Comparison of ENCODE assay signal across 2 cellular contexts in the genomic region with DNA sequence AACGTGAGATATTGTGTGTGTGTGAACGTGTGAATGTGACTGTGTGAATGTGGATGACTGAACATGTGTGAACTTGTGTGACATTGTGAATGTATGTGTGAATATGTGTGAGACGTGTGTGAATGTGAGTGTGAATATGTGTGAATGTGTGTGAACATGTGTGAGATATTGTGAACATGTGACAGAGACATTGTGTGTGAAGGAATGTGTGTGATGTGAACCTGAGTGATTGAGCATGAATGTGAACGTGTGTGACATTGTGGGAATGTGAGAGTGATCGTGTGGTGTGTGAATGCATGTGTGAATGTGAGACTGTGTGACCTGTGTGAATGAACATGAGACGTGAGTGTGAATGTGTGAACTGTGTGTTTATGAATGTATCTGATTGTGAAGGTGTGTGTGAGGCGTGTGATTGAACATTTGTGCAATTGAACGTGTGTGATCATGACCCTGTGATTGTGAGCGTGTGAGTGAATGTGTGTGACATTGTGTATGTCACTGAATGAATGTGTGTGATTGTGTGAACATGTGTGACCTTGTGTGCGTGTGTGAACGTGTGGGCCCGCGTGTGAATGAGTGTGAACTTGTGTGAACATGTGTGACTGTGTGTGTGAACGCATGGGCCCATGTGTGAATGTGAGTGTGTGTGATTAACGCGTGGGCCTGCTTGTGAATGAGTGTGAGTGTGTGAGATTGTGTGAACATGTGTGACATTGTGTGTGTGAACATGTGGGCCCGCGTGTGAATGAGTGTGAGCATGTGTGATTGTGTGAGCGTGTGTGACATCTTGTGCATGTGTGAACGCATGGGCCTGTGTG.
TF ChIP-seq lines count a peak whose summit lies in the region.

No MANE protein-coding gene starts in this region.

TF ChIP-seq in GM12891, 5 proteins besides CTCF, POLR2A, EP300 and RAD21 (continued from another document):
- TF ChIP-seq SPI1 (IDR thresholded peaks at IDR 0.05; ENCODE audit: low read depth, low read length) (no peak), PAX5 (IDR thresholded peaks at IDR 0.05; ENCODE audit: insufficient read depth, low read length, severe bottlenecking) (no peak)
TF ChIP-seq in GM12891: peak in this region for 1.

TF ChIP-seq in K562, 482 proteins besides CTCF, POLR2A, EP300 and RAD21 (continued from another document and continues in another):
- 0 out of 2 replicates have a peak, but pooled peaks have one; percentile 38 for TF ChIP-seq THRAP3 (IDR thresholded peaks at IDR 0.05; ENCODE audit: borderline replicate concordance)
- TF ChIP-seq RAD51 (IDR thresholded peaks at IDR 0.05; ENCODE audit: borderline replicate concordance, low read depth), result no peak
- TF ChIP-seq SRF (CRISPR knock-in tag; IDR thresholded peaks at IDR 0.05), result 0 out of 4 replicates have a peak, but pooled peaks of 1 of the 2 experiments have one; percentile 21
- TF ChIP-seq, protein P1, sequence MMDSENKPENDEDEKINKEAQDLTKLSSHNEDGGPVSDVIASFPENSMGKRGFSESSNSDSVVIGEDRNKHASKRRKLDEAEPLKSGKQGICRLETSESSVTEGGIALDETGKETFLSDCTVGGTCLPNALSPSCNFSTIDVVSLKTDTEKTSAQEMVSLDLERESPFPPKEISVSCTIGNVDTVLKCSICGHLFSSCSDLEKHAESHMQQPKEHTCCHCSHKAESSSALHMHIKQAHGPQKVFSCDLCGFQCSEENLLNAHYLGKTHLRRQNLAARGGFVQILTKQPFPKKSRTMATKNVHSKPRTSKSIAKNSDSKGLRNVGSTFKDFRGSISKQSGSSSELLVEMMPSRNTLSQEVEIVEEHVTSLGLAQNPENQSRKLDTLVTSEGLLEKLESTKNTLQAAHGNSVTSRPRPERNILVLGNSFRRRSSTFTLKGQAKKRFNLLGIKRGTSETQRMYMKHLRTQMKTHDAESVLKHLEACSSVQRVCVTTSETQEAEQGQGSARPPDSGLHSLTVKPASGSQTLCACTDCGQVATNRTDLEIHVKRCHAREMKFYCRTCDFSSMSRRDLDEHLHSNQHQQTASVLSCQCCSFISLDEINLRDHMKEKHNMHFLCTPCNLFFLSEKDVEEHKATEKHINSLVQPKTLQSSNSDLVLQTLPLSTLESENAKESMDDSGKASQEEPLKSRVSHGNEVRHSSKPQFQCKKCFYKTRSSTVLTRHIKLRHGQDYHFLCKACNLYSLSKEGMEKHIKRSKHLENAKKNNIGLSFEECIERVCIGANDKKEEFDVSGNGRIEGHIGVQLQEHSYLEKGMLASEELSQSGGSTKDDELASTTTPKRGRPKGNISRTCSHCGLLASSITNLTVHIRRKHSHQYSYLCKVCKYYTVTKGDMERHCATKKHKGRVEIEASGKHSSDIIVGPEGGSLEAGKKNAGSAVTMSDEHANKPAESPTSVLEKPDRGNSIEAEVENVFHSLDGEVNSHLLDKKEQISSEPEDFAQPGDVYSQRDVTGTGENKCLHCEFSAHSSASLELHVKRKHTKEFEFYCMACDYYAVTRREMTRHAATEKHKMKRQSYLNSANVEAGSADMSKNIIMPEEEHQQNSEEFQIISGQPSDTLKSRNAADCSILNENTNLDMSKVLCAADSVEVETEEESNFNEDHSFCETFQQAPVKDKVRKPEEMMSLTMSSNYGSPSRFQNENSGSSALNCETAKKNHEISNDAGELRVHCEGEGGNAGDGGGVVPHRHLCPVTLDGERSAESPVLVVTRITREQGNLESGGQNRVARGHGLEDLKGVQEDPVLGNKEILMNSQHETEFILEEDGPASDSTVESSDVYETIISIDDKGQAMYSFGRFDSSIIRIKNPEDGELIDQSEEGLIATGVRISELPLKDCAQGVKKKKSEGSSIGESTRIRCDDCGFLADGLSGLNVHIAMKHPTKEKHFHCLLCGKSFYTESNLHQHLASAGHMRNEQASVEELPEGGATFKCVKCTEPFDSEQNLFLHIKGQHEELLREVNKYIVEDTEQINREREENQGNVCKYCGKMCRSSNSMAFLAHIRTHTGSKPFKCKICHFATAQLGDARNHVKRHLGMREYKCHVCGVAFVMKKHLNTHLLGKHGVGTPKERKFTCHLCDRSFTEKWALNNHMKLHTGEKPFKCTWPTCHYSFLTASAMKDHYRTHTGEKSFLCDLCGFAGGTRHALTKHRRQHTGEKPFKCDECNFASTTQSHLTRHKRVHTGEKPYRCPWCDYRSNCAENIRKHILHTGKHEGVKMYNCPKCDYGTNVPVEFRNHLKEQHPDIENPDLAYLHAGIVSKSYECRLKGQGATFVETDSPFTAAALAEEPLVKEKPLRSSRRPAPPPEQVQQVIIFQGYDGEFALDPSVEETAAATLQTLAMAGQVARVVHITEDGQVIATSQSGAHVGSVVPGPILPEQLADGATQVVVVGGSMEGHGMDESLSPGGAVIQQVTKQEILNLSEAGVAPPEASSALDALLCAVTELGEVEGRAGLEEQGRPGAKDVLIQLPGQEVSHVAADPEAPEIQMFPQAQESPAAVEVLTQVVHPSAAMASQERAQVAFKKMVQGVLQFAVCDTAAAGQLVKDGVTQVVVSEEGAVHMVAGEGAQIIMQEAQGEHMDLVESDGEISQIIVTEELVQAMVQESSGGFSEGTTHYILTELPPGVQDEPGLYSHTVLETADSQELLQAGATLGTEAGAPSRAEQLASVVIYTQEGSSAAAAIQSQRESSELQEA (IDR thresholded peaks at IDR 0.05; ENCODE audit: low read depth), result 0 out of 2 replicates have a peak, but pooled peaks have one; percentile 31
- no peak for TF ChIP-seq KAT2B (IDR thresholded peaks at IDR 0.05; ENCODE audit: low read depth, low read length)
- 0 out of 2 replicates have a peak, but pooled peaks have one; percentile 7 for TF ChIP-seq POLR2AphosphoS5 (IDR thresholded peaks at IDR 0.05; ENCODE audit: control insufficient read depth, insufficient read depth, low read depth, low read length)
- no peak for TF ChIP-seq TBP (optimal IDR thresholded peaks at IDR 0.05; ENCODE audit: low read depth, low read length)
- TF ChIP-seq POLR2AphosphoS2 (IDR thresholded peaks at IDR 0.05; ENCODE audit: low read length), result peak; percentile 36; the same call in 1 of the 2 replicates
- no peak for TF ChIP-seq NFRKB (IDR thresholded peaks at IDR 0.05; ENCODE audit: low read depth)
- TF ChIP-seq SMARCA5 (IDR thresholded peaks at IDR 0.05), result peak; percentile 76
- no peak for TF ChIP-seq CEBPB (tag; IDR thresholded peaks at IDR 0.05)
- TF ChIP-seq, protein P2, sequence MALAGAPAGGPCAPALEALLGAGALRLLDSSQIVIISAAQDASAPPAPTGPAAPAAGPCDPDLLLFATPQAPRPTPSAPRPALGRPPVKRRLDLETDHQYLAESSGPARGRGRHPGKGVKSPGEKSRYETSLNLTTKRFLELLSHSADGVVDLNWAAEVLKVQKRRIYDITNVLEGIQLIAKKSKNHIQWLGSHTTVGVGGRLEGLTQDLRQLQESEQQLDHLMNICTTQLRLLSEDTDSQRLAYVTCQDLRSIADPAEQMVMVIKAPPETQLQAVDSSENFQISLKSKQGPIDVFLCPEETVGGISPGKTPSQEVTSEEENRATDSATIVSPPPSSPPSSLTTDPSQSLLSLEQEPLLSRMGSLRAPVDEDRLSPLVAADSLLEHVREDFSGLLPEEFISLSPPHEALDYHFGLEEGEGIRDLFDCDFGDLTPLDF (CRISPR knock-in tag; IDR thresholded peaks at IDR 0.05), result no peak
- peak in 1 of 2 experiments; percentile 62; a peak in 1 of 4 replicates for TF ChIP-seq HDAC1 (IDR thresholded peaks at IDR 0.05)
- TF ChIP-seq, protein P3, sequence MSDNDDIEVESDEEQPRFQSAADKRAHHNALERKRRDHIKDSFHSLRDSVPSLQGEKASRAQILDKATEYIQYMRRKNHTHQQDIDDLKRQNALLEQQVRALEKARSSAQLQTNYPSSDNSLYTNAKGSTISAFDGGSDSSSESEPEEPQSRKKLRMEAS (CRISPR knock-in tag; IDR thresholded peaks at IDR 0.05), result peak; percentile 74
- TF ChIP-seq CCNT2 (IDR thresholded peaks at IDR 0.05; ENCODE audit: borderline replicate concordance, extremely low read depth, insufficient read length, low read depth, low read length), result no peak
- no peak for TF ChIP-seq EGR1 (conservative IDR thresholded peaks at IDR 0.05)
- TF ChIP-seq, protein P4, sequence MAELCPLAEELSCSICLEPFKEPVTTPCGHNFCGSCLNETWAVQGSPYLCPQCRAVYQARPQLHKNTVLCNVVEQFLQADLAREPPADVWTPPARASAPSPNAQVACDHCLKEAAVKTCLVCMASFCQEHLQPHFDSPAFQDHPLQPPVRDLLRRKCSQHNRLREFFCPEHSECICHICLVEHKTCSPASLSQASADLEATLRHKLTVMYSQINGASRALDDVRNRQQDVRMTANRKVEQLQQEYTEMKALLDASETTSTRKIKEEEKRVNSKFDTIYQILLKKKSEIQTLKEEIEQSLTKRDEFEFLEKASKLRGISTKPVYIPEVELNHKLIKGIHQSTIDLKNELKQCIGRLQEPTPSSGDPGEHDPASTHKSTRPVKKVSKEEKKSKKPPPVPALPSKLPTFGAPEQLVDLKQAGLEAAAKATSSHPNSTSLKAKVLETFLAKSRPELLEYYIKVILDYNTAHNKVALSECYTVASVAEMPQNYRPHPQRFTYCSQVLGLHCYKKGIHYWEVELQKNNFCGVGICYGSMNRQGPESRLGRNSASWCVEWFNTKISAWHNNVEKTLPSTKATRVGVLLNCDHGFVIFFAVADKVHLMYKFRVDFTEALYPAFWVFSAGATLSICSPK (IDR thresholded peaks at IDR 0.05; ENCODE audit: borderline replicate concordance), result 0 out of 2 replicates have a peak, but pooled peaks have one; percentile 70
- no peak for TF ChIP-seq TAF7 (tag; IDR thresholded peaks at IDR 0.05)
- TF ChIP-seq, protein P5, sequence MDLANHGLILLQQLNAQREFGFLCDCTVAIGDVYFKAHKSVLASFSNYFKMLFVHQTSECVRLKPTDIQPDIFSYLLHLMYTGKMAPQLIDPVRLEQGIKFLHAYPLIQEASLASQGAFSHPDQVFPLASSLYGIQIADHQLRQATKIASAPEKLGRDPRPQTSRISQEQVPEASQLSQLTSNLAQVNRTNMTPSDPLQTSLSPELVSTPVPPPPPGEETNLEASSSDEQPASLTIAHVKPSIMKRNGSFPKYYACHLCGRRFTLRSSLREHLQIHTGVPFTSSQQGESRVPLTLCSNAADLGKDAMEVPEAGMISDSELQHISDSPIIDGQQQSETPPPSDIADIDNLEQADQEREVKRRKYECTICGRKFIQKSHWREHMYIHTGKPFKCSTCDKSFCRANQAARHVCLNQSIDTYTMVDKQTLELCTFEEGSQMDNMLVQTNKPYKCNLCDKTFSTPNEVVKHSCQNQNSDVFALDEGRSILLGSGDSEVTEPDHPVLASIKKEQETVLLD (IDR thresholded peaks at IDR 0.05), result peak; percentile 44; the same call in 1 of the 2 replicates
- TF ChIP-seq LEF1 (IDR thresholded peaks at IDR 0.05), result peak; percentile 11; the same call in 1 of the 2 replicates
- no peak for TF ChIP-seq ZEB2 (IDR thresholded peaks at IDR 0.05)
- no peak for TF ChIP-seq TCF3 (CRISPR knock-in tag; IDR thresholded peaks at IDR 0.05)
- TF ChIP-seq, protein P6, sequence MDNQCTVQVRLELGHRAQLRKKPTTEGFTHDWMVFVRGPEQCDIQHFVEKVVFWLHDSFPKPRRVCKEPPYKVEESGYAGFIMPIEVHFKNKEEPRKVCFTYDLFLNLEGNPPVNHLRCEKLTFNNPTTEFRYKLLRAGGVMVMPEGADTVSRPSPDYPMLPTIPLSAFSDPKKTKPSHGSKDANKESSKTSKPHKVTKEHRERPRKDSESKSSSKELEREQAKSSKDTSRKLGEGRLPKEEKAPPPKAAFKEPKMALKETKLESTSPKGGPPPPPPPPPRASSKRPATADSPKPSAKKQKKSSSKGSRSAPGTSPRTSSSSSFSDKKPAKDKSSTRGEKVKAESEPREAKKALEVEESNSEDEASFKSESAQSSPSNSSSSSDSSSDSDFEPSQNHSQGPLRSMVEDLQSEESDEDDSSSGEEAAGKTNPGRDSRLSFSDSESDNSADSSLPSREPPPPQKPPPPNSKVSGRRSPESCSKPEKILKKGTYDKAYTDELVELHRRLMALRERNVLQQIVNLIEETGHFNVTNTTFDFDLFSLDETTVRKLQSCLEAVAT (IDR thresholded peaks at IDR 0.05), result peak in 1 of 2 experiments; percentile 25; a peak in 1 of 4 replicates
- TF ChIP-seq TSC22D4 (tag; IDR thresholded peaks at IDR 0.05), result peak; percentile 64; the same call in 1 of the 2 replicates
- TF ChIP-seq SUPT5H (IDR thresholded peaks at IDR 0.05), result peak; percentile 75
- TF ChIP-seq ASH1L (IDR thresholded peaks at IDR 0.05; ENCODE audit: borderline replicate concordance, low read depth, partially characterized antibody), result peak; percentile 17
- peak; percentile 50; the same call in 1 of the 2 replicates for TF ChIP-seq TOE1 (IDR thresholded peaks at IDR 0.05; ENCODE audit: borderline replicate concordance)
- no peak for TF ChIP-seq TOE1 (CRISPR knock-in tag; IDR thresholded peaks at IDR 0.05; ENCODE audit: borderline replicate concordance, low read depth)
- TF ChIP-seq, protein P7, sequence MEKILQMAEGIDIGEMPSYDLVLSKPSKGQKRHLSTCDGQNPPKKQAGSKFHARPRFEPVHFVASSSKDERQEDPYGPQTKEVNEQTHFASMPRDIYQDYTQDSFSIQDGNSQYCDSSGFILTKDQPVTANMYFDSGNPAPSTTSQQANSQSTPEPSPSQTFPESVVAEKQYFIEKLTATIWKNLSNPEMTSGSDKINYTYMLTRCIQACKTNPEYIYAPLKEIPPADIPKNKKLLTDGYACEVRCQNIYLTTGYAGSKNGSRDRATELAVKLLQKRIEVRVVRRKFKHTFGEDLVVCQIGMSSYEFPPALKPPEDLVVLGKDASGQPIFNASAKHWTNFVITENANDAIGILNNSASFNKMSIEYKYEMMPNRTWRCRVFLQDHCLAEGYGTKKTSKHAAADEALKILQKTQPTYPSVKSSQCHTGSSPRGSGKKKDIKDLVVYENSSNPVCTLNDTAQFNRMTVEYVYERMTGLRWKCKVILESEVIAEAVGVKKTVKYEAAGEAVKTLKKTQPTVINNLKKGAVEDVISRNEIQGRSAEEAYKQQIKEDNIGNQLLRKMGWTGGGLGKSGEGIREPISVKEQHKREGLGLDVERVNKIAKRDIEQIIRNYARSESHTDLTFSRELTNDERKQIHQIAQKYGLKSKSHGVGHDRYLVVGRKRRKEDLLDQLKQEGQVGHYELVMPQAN (IDR thresholded peaks at IDR 0.05; ENCODE audit: borderline replicate concordance), result peak; percentile 54
- TF ChIP-seq, protein P8, sequence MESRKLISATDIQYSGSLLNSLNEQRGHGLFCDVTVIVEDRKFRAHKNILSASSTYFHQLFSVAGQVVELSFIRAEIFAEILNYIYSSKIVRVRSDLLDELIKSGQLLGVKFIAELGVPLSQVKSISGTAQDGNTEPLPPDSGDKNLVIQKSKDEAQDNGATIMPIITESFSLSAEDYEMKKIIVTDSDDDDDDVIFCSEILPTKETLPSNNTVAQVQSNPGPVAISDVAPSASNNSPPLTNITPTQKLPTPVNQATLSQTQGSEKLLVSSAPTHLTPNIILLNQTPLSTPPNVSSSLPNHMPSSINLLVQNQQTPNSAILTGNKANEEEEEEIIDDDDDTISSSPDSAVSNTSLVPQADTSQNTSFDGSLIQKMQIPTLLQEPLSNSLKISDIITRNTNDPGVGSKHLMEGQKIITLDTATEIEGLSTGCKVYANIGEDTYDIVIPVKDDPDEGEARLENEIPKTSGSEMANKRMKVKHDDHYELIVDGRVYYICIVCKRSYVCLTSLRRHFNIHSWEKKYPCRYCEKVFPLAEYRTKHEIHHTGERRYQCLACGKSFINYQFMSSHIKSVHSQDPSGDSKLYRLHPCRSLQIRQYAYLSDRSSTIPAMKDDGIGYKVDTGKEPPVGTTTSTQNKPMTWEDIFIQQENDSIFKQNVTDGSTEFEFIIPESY (CRISPR knock-in tag; IDR thresholded peaks at IDR 0.05), result 0 out of 2 replicates have a peak, but pooled peaks have one; percentile 9
- TF ChIP-seq, protein P9, sequence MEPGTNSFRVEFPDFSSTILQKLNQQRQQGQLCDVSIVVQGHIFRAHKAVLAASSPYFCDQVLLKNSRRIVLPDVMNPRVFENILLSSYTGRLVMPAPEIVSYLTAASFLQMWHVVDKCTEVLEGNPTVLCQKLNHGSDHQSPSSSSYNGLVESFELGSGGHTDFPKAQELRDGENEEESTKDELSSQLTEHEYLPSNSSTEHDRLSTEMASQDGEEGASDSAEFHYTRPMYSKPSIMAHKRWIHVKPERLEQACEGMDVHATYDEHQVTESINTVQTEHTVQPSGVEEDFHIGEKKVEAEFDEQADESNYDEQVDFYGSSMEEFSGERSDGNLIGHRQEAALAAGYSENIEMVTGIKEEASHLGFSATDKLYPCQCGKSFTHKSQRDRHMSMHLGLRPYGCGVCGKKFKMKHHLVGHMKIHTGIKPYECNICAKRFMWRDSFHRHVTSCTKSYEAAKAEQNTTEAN (CRISPR knock-in tag; IDR thresholded peaks at IDR 0.05), result peak; percentile 99
